Comparison of ENCODE assay signal across 1 cellular context in the genomic region with DNA sequence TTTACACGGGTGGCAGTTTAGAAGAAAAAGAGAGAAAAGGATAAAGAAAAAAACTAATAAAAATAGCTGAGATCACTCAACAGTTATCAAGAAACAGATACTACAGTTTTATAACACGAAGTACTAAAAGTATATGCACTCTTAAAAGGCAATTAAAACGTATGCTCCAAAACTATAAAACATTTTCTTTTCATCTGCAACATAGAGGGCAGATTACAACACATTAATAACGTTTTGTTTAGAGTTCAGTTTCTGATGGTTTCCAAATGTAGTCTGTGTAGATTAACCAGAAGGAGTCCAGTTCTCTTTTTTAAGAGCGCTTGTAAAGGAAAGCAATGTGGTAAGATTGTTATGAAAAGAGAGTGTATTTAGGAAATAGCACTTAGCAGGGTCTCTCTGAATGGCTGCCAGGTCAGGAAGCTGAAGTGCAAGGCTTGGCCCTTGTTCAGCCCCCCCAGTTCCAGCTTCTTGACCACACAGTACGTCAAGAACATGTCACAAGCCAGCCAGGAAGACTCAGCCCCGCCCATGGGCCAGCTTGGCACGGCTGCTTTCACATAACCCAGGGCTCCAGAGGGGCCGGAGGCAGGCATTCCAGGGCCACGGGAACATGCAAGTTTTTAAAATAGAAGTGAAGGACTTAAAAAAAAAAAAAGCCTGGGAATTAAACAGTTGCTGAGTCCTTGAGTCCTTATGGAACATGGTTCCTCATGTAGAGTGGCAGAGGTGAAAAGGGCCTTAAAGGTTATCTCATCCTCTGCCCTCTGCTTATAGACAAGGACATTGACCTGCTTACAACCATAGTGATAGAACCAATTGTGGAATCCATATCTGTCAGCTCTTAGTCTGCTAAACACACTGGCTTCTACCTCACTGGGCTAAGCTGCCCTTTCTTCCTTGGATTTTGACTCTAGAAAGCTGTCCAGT.
TF ChIP-seq lines count a peak whose summit lies in the region.

No MANE protein-coding gene starts in this region.

TF ChIP-seq in HEK293, 187 proteins besides CTCF, POLR2A, EP300 and RAD21 (continued from another document):
- TF ChIP-seq, protein P1, sequence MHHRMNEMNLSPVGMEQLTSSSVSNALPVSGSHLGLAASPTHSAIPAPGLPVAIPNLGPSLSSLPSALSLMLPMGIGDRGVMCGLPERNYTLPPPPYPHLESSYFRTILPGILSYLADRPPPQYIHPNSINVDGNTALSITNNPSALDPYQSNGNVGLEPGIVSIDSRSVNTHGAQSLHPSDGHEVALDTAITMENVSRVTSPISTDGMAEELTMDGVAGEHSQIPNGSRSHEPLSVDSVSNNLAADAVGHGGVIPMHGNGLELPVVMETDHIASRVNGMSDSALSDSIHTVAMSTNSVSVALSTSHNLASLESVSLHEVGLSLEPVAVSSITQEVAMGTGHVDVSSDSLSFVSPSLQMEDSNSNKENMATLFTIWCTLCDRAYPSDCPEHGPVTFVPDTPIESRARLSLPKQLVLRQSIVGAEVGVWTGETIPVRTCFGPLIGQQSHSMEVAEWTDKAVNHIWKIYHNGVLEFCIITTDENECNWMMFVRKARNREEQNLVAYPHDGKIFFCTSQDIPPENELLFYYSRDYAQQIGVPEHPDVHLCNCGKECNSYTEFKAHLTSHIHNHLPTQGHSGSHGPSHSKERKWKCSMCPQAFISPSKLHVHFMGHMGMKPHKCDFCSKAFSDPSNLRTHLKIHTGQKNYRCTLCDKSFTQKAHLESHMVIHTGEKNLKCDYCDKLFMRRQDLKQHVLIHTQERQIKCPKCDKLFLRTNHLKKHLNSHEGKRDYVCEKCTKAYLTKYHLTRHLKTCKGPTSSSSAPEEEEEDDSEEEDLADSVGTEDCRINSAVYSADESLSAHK (tag by site-specific recombination; IDR thresholded peaks at IDR 0.05): peak; percentile 75
- TF ChIP-seq SP3 (tag by site-specific recombination; IDR thresholded peaks at IDR 0.05) (no peak), ZBTB21 (tag by site-specific recombination; IDR thresholded peaks at IDR 0.05) (peak; percentile 57), ZSCAN23 (tag by site-specific recombination; IDR thresholded peaks at IDR 0.05) (no peak), ZNF558 (tag by site-specific recombination; IDR thresholded peaks at IDR 0.05) (no peak), ZNF658 (tag by site-specific recombination; IDR thresholded peaks at IDR 0.05) (no peak), ZNF426 (tag by site-specific recombination; IDR thresholded peaks at IDR 0.05) (no peak; the same call in 1 of the 2 replicates), ZNF768 (tag by site-specific recombination; IDR thresholded peaks at IDR 0.05) (no peak), BCL11B (tag by site-specific recombination; IDR thresholded peaks at IDR 0.05; ENCODE audit: low read depth) (peak; percentile 57; the same call in 1 of the 2 replicates), PRDM1 (tag by site-specific recombination; IDR thresholded peaks at IDR 0.05) (no peak), ZNF266 (tag by site-specific recombination; IDR thresholded peaks at IDR 0.05; ENCODE audit: low read depth) (no peak), BCL11A (tag by site-specific recombination; IDR thresholded peaks at IDR 0.05; ENCODE audit: low read depth) (no peak), ZNF785 (tag by site-specific recombination; IDR thresholded peaks at IDR 0.05) (no peak), ZXDB (tag by site-specific recombination; IDR thresholded peaks at IDR 0.05) (peak; percentile 83), HOXD13 (CRISPR knock-in tag; IDR thresholded peaks at IDR 0.05; ENCODE audit: borderline replicate concordance) (no peak), ZNF707 (tag by site-specific recombination; IDR thresholded peaks at IDR 0.05) (no peak), SETDB1 (IDR thresholded peaks at IDR 0.05; ENCODE audit: insufficient read length, low read length) (no peak), ZNF366 (tag by site-specific recombination; conservative IDR thresholded peaks at IDR 0.05) (no peak), SCRT1 (tag by site-specific recombination; IDR thresholded peaks at IDR 0.05; ENCODE audit: borderline replicate concordance) (peak; percentile 16; the same call in 1 of the 2 replicates), ZNF37A (tag by site-specific recombination; IDR thresholded peaks at IDR 0.05) (no peak), ZNF280C (tag by site-specific recombination; IDR thresholded peaks at IDR 0.05) (no peak), SP2 (tag by site-specific recombination; IDR thresholded peaks at IDR 0.05) (no peak), FEZF1 (tag by site-specific recombination; IDR thresholded peaks at IDR 0.05) (peak; percentile 80), ZNF239 (tag by site-specific recombination; IDR thresholded peaks at IDR 0.05) (no peak), OVOL3 (tag by site-specific recombination; IDR thresholded peaks at IDR 0.05) (peak; percentile 80), ZNF660 (tag by site-specific recombination; IDR thresholded peaks at IDR 0.05) (no peak), GLIS2 (tag by site-specific recombination; IDR thresholded peaks at IDR 0.05) (0 out of 2 replicates have a peak, but pooled peaks have one; percentile 36), ZNF544 (tag by site-specific recombination; IDR thresholded peaks at IDR 0.05) (no peak), TCF7L2 (IDR thresholded peaks at IDR 0.05; ENCODE audit: borderline replicate concordance, low read depth, low read length) (peak; percentile 43; the same call in 1 of the 2 replicates), PRDM6 (tag by site-specific recombination; IDR thresholded peaks at IDR 0.05) (peak; percentile 94), ZNF664 (tag by site-specific recombination; IDR thresholded peaks at IDR 0.05) (no peak), ZNF830 (tag by site-specific recombination; IDR thresholded peaks at IDR 0.05; ENCODE audit: low read depth) (no peak)
- TF ChIP-seq, protein P2, sequence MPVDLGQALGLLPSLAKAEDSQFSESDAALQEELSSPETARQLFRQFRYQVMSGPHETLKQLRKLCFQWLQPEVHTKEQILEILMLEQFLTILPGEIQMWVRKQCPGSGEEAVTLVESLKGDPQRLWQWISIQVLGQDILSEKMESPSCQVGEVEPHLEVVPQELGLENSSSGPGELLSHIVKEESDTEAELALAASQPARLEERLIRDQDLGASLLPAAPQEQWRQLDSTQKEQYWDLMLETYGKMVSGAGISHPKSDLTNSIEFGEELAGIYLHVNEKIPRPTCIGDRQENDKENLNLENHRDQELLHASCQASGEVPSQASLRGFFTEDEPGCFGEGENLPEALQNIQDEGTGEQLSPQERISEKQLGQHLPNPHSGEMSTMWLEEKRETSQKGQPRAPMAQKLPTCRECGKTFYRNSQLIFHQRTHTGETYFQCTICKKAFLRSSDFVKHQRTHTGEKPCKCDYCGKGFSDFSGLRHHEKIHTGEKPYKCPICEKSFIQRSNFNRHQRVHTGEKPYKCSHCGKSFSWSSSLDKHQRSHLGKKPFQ (tag by site-specific recombination; IDR thresholded peaks at IDR 0.05): peak; percentile 42; the same call in 1 of the 2 replicates
- TF ChIP-seq, protein P3, sequence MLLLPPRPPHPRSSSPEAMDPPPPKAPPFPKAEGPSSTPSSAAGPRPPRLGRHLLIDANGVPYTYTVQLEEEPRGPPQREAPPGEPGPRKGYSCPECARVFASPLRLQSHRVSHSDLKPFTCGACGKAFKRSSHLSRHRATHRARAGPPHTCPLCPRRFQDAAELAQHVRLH (tag by site-specific recombination; IDR thresholded peaks at IDR 0.05): peak; percentile 66; the same call in 1 of the 2 replicates
- TF ChIP-seq, protein P4, sequence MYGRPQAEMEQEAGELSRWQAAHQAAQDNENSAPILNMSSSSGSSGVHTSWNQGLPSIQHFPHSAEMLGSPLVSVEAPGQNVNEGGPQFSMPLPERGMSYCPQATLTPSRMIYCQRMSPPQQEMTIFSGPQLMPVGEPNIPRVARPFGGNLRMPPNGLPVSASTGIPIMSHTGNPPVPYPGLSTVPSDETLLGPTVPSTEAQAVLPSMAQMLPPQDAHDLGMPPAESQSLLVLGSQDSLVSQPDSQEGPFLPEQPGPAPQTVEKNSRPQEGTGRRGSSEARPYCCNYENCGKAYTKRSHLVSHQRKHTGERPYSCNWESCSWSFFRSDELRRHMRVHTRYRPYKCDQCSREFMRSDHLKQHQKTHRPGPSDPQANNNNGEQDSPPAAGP (tag by site-specific recombination; IDR thresholded peaks at IDR 0.05): no peak
- TF ChIP-seq, protein P5, sequence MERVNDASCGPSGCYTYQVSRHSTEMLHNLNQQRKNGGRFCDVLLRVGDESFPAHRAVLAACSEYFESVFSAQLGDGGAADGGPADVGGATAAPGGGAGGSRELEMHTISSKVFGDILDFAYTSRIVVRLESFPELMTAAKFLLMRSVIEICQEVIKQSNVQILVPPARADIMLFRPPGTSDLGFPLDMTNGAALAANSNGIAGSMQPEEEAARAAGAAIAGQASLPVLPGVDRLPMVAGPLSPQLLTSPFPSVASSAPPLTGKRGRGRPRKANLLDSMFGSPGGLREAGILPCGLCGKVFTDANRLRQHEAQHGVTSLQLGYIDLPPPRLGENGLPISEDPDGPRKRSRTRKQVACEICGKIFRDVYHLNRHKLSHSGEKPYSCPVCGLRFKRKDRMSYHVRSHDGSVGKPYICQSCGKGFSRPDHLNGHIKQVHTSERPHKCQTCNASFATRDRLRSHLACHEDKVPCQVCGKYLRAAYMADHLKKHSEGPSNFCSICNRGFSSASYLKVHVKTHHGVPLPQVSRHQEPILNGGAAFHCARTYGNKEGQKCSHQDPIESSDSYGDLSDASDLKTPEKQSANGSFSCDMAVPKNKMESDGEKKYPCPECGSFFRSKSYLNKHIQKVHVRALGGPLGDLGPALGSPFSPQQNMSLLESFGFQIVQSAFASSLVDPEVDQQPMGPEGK (tag by site-specific recombination; IDR thresholded peaks at IDR 0.05): peak; percentile 44
